ENCODE assay signal across 9 cellular contexts in the genomic region with DNA sequence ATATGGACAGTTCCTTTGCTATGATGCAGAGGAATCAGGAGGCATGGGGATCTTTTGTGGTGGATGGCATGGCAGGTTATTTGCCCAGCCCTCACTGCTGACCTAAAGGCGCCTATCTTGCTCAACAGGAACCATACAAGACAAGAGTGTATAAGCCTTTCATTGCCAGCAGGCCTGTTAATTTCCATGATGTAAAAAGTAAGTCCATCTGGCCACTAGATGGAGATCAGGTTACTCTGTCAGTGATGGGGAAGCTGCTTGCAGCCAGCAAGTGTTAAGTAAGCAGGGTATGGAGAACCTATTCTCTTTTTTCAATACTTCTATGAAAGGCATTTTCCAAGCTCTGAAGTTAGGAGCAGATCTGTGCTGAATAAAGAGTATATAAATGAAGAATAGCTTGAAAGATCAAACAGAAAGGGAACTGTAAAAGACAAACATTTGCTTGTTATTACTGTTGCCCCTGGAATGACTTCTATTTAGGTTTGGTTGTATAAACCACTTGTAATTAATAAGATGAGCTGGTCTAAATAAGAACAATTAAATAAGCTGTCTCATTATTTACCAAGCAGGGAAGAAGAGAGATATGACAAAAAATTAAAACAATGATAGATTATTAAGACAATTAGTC.
DNase-seq lines count a peak whose midpoint lies in the region; ATAC-seq and TF ChIP-seq lines count a peak whose summit lies in the region.
"Had no signal": no experiment of that assay in that cellular context is flagged by ENCODE, and none has a peak within 500 bp of the region (broad histone marks: within the 10 kb centered on the region; RNA-seq: fewer than 3 reads in every experiment).

No MANE protein-coding gene starts in this region.

- H3K4me3 ChIP-seq in neural progenitor cell = no peak overlapping the region

- no peaks in the 10 kb centered on the region for H3K79me2 ChIP-seq in neural progenitor cell (ENCODE audit: low read depth)

- H3K9me3 ChIP-seq in neural progenitor cell (ENCODE audit: low read depth) = no peaks in the 10 kb centered on the region

- H3K27ac Mint-ChIP-seq in activated CD4-positive, alpha-beta memory T cell treated with anti-CD3 and anti-CD28 coated beads, Interleukin-2, amount 10 ng/mL, durations not matched to agents 7 days and 5 days = no peak overlapping the region
- H3K27ac Mint-ChIP-seq in neural progenitor cell = no peak overlapping the region
- H3K27ac Mint-ChIP-seq: dendritic cell treated with granulocyte-macrophage colony-stimulating factor and Interleukin-4, amounts not matched to agents 40 ng/mL and 50 ng/mL, for 4 days had no signal

- TF ChIP-seq CTCF in foreskin keratinocyte (conservative IDR thresholded peaks at IDR 0.05) = peak; percentile 91
- TF ChIP-seq CTCF in neural progenitor cell (IDR thresholded peaks at IDR 0.05) = peak; percentile 80

- H3K36me3 Mint-ChIP-seq in activated CD4-positive, alpha-beta memory T cell treated with anti-CD3 and anti-CD28 coated beads, Interleukin-2, amount 10 ng/mL, durations not matched to agents 7 days and 5 days (ENCODE audit: low read depth) = no peaks in the 10 kb centered on the region
- H3K36me3 Mint-ChIP-seq in neural progenitor cell = peaks cover 2% of the 10 kb centered on the region

- peak; percentile 82 for ATAC-seq in GM19351 (IDR thresholded peaks at IDR 0.05; ENCODE audit: unreplicated experiment)
- ATAC-seq in HG03469 (IDR thresholded peaks at IDR 0.05; ENCODE audit: unreplicated experiment) = peak; percentile 85
- peak; percentile 90 for ATAC-seq in foreskin keratinocyte

- H3K36me3 ChIP-seq in neural progenitor cell = no peaks in the 10 kb centered on the region

- CTCF ChIA-PET in activated CD4-positive, alpha-beta memory T cell treated with anti-CD3 and anti-CD28 coated beads, Interleukin-2, amount 10 ng/mL, durations not matched to agents 7 days and 5 days (lab: Charles Lee) = interaction anchor here (0.6 to 7.6 kb wide), 27 partner anchors 9 to 1712 kb away, joined by 3 to 65 read pairs (median 3); a partner anchor contains a TSS

- H3K4me3 Mint-ChIP-seq in activated CD4-positive, alpha-beta memory T cell treated with anti-CD3 and anti-CD28 coated beads, Interleukin-2, amount 10 ng/mL, durations not matched to agents 7 days and 5 days = no peak overlapping the region
- no peak overlapping the region for H3K4me3 Mint-ChIP-seq in neural progenitor cell
- H3K4me3 Mint-ChIP-seq: dendritic cell treated with granulocyte-macrophage colony-stimulating factor and Interleukin-4, amounts not matched to agents 40 ng/mL and 50 ng/mL, for 4 days had no signal

- H3F3A ChIP-seq in neural progenitor cell (ENCODE audit: low read depth) = no peaks in the 10 kb centered on the region

- peaks cover 1% of the 10 kb centered on the region for H3K4me1 Mint-ChIP-seq in activated CD4-positive, alpha-beta memory T cell treated with anti-CD3 and anti-CD28 coated beads, Interleukin-2, amount 10 ng/mL, durations not matched to agents 7 days and 5 days
- no peaks in the 10 kb centered on the region for H3K4me1 Mint-ChIP-seq in neural progenitor cell

- no peak overlapping the region for H2AFZ ChIP-seq in neural progenitor cell (replicated peaks)

- no peak overlapping the region for H3K4me2 ChIP-seq in neural progenitor cell

- H3K4me1 ChIP-seq in foreskin keratinocyte (no peaks in the 10 kb centered on the region), neural progenitor cell (no peaks in the 10 kb centered on the region)

- no peaks in the 10 kb centered on the region for H4K20me1 ChIP-seq in neural progenitor cell (ENCODE audit: low read depth)

- no peaks in the 10 kb centered on the region for H3K27me3 Mint-ChIP-seq in activated CD4-positive, alpha-beta memory T cell treated with anti-CD3 and anti-CD28 coated beads, Interleukin-2, amount 10 ng/mL, durations not matched to agents 7 days and 5 days
- H3K27me3 Mint-ChIP-seq in neural progenitor cell (ENCODE audit: insufficient read depth, low read depth) = no peaks in the 10 kb centered on the region
- H3K27me3 Mint-ChIP-seq: dendritic cell treated with granulocyte-macrophage colony-stimulating factor and Interleukin-4, amounts not matched to agents 40 ng/mL and 50 ng/mL, for 4 days had no signal

- H3K9ac ChIP-seq in neural progenitor cell = no peak overlapping the region

- no peaks in the 10 kb centered on the region for H3K9me3 Mint-ChIP-seq in activated CD4-positive, alpha-beta memory T cell treated with anti-CD3 and anti-CD28 coated beads, Interleukin-2, amount 10 ng/mL, durations not matched to agents 7 days and 5 days
- no peaks in the 10 kb centered on the region for H3K9me3 Mint-ChIP-seq in neural progenitor cell
- H3K9me3 Mint-ChIP-seq: dendritic cell treated with granulocyte-macrophage colony-stimulating factor and Interleukin-4, amounts not matched to agents 40 ng/mL and 50 ng/mL, for 4 days had no signal

- POLR2A ChIA-PET in activated CD4-positive, alpha-beta memory T cell treated with anti-CD3 and anti-CD28 coated beads, Interleukin-2, amount 10 ng/mL, durations not matched to agents 7 days and 5 days (lab: Charles Lee) = interaction anchor here (0.6 to 1.1 kb wide), 2 partner anchors 256 to 469 kb away, joined by 3 read pairs; no protein-coding TSS in a partner anchor

- DNase-seq in DMS153 (lab: John Stamatoyannopoulos, UW) = peak; percentile 88
- DNase-seq in NCI-H510A (lab: John Stamatoyannopoulos, UW) = peak; percentile 15
- DNase-seq in activated CD4-positive, alpha-beta memory T cell treated with anti-CD3 and anti-CD28 coated beads, Interleukin-2, amount 10 ng/mL, durations not matched to agents 7 days and 5 days = peak; percentile 51
- DNase-seq in foreskin keratinocyte = peak; percentile 54 to 78
- peak; percentile 86 for DNase-seq in neural progenitor cell (ENCODE audit: low spot score)
- no peak for DNase-seq in cortex of kidney (lab: John Stamatoyannopoulos, UW)

- H3K27me3 ChIP-seq in foreskin keratinocyte = no peaks in the 10 kb centered on the region
- no peaks in the 10 kb centered on the region for H3K27me3 ChIP-seq in neural progenitor cell

- H3K27ac ChIP-seq in foreskin keratinocyte (no peak overlapping the region), neural progenitor cell (no peak overlapping the region)
